ENCODE assay signal across 28 cellular contexts in genomic region chr20:42051935-42052334, GRCh38.
"Had no signal": no experiment of that assay in that cellular context is flagged by ENCODE, and none has a peak within 500 bp of the region (broad histone marks: within the 10 kb centered on the region; RNA-seq: fewer than 3 reads in every experiment).

No MANE protein-coding gene starts in this region.

- H3K27ac ChIP-seq: esophagus squamous epithelium, lower lobe of right lung, neutrophil, pancreas, prostate gland, right atrium auricular region, stomach, thyroid gland, vagina had no signal

- DNase-seq: cortex of kidney; effector memory CD8-positive, alpha-beta T cell; erythroblast; esophagus squamous epithelium; foreskin melanocyte; hypothalamus; immature natural killer cell; islet precursor cell; kidney glomerular epithelial cell; left ventricle myocardium superior; lower lobe of right lung; naive thymus-derived CD8-positive, alpha-beta T cell; nephron progenitor cell; stimulated activated CD4-positive, alpha-beta T cell treated with anti-CD3 and anti-CD28 coated beads, Interleukin-12 subunit alpha, Interleukin-12 subunit beta, amount 100 ng/mL, for 4 hours; stimulated activated CD4-positive, alpha-beta T cell treated with anti-CD3 and anti-CD28 coated beads, Interleukin-1b, Interleukin-23, amount 100 ng/mL, for 48 hours; stimulated activated CD4-positive, alpha-beta T cell treated with anti-CD3 and anti-CD28 coated beads, Interleukin-4, amount 100 ng/mL, for 1 hour; stimulated activated CD8-positive, alpha-beta memory T cell treated with anti-CD3 and anti-CD28 coated beads, Interleukin-4, amount 100 ng/mL, for 48 hours; stimulated activated naive CD4-positive, alpha-beta T cell treated with Interleukin-2 at 50 U/mL for 16 hours; stomach; thyroid gland; trophoblast cell had no signal

- H3K4me2 ChIP-seq: smooth muscle cell had no signal

- H3K4me3 ChIP-seq: esophagus squamous epithelium, lower lobe of right lung, pancreas, prostate gland, right atrium auricular region, smooth muscle cell, stomach, thyroid gland, vagina had no signal

- H3K9me3 Mint-ChIP-seq: nephron progenitor cell had no signal

- H3K36me3 ChIP-seq: esophagus squamous epithelium, lower lobe of right lung, neutrophil, pancreas, prostate gland, right atrium auricular region, stomach, thyroid gland, vagina had no signal

- H3K27me3 Mint-ChIP-seq: effector memory CD8-positive, alpha-beta T cell had no signal

- H3K4me1 ChIP-seq: esophagus squamous epithelium, lower lobe of right lung, pancreas, prostate gland, right atrium auricular region, stomach, thyroid gland, vagina had no signal

- H3K9me3 ChIP-seq: esophagus squamous epithelium, lower lobe of right lung, neutrophil, pancreas, prostate gland, right atrium auricular region, stomach, thyroid gland, vagina had no signal

- H3K4me1 Mint-ChIP-seq: immature natural killer cell; naive thymus-derived CD8-positive, alpha-beta T cell; nephron progenitor cell had no signal

- H3K4me3 Mint-ChIP-seq: effector memory CD8-positive, alpha-beta T cell; immature natural killer cell; naive thymus-derived CD8-positive, alpha-beta T cell; nephron progenitor cell had no signal

- H3K27ac Mint-ChIP-seq: effector memory CD8-positive, alpha-beta T cell; immature natural killer cell; nephron progenitor cell had no signal

- H3K27me3 ChIP-seq: neutrophil, pancreas, right atrium auricular region, thyroid gland, vagina had no signal

- ATAC-seq: effector memory CD8-positive, alpha-beta T cell; left ventricle myocardium superior; lower lobe of right lung; naive thymus-derived CD8-positive, alpha-beta T cell; pancreas; sciatic nerve had no signal

- H3K36me3 Mint-ChIP-seq: immature natural killer cell; naive thymus-derived CD8-positive, alpha-beta T cell had no signal
